ENCODE assay signal across 8 cellular contexts in the genomic region with DNA sequence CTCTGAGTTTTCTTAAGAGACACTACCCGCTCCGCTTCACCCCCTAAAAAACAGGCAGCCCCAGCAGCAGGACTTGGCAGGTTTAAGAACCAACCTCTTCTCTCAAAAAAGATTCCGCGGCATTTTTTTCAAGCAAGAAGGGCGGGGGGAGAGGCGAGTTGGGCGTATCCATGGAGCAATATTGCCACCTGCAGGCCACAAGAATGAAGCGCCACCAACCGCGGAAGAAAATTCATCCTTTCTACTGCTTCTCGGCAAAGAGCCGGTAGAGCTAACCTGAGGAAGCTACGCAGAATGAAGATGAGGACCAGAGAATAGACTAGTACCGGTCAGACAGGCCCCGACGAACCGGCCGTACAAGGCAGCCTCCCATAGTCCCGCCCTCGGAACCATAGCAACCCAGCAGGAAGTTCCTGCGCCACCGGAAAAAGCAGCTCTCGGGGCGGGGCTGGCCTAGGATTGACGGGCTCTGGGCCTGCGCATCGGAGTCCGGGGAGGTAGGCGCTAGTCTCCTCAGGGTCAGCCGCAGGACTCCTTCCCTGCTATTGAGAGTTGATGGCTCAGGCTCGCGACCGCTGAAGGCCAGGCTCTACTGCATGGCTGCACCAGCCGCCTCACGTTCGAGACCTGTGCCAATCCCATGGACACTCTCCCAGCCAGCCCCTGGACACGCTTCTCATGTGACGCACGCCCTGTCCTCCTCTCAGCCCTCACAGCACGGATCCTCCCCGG.
A peak's percentile ranks its signal among the peaks of the same experiment; 100 is the strongest.
DNase-seq lines count a peak whose midpoint lies in the region; ATAC-seq and TF ChIP-seq lines count a peak whose summit lies in the region.

No MANE protein-coding gene starts in this region.

- intact Hi-C loops in lower lobe of right lung (cut with DNase I), result no loop called here

- H3K27me3 Mint-ChIP-seq in CD8-positive, alpha-beta memory T cell, result peaks cover 14 to 19% of the 10 kb centered on the region in 2 donors
- peaks cover 16% of the 10 kb centered on the region for H3K27me3 Mint-ChIP-seq in activated CD4-positive, alpha-beta memory T cell treated with anti-CD3 and anti-CD28 coated beads, Interleukin-2, amount 10 ng/mL, durations not matched to agents 7 days and 5 days

- peak; percentile 75 for TF ChIP-seq CTCF in lower lobe of right lung (IDR thresholded peaks at IDR 0.05)

- H3K4me1 Mint-ChIP-seq in CD8-positive, alpha-beta memory T cell, result peaks cover 14 to 20% (median 19%) of the 10 kb centered on the region in 3 donors
- peaks cover 18% of the 10 kb centered on the region for H3K4me1 Mint-ChIP-seq in activated CD4-positive, alpha-beta memory T cell treated with anti-CD3 and anti-CD28 coated beads, Interleukin-2, amount 10 ng/mL, durations not matched to agents 7 days and 5 days

- ATAC-seq in GM19452 (IDR thresholded peaks at IDR 0.05; ENCODE audit: unreplicated experiment) (peak; percentile 98), HG03575 (IDR thresholded peaks at IDR 0.05; ENCODE audit: extremely low read depth, insufficient number of reproducible peaks, low FRiP score, unreplicated experiment) (peak; percentile 79), lower lobe of right lung (peak; percentile 99 to 100)

- H3K9ac ChIP-seq in duodenal mucosa (ENCODE audit: low read depth in 1 of 2, low read length in 2 of 2), result peak overlapping the region; percentile 56 to 74

- peak; percentile 74 to 90 (median 88) for DNase-seq in CD8-positive, alpha-beta memory T cell
- DNase-seq in NCI-H774 (lab: John Stamatoyannopoulos, UW) (peak; percentile 76), lower lobe of right lung (peak; percentile 92)
- DNase-seq in activated CD4-positive, alpha-beta memory T cell treated with anti-CD3 and anti-CD28 coated beads, Interleukin-2, amount 10 ng/mL, durations not matched to agents 7 days and 5 days, result peak; percentile 87
- peak; percentile 72 to 87 (median 72) for DNase-seq in stimulated activated CD4-positive, alpha-beta T cell treated with anti-CD3 and anti-CD28 coated beads, TNF-alpha, amount 100 ng/mL, for 1 hour (ENCODE audit: low read depth in 3 of 3, low spot score in 1 of 3)

- POLR2A ChIA-PET in CD8-positive, alpha-beta memory T cell (lab: Charles Lee), result interaction anchor here (0.6 kb wide), 1 partner anchor 820 kb away, joined by 5 read pairs; no protein-coding TSS in a partner anchor
- POLR2A ChIA-PET in activated CD4-positive, alpha-beta memory T cell treated with anti-CD3 and anti-CD28 coated beads, Interleukin-2, amount 10 ng/mL, durations not matched to agents 7 days and 5 days (lab: Charles Lee), result interaction anchor here (1.0 to 1.2 kb wide), 2 partner anchors 9 to 368 kb away, joined by 3 read pairs; a partner anchor contains a TSS

- H3K4me1 ChIP-seq in CD8-positive, alpha-beta memory T cell (ENCODE audit: insufficient read depth, low read length), result no peaks in the 10 kb centered on the region
- no peaks in the 10 kb centered on the region for H3K4me1 ChIP-seq in duodenal mucosa (ENCODE audit: control insufficient read depth in 1 of 2, insufficient read depth in 2 of 2, low read length in 2 of 2)
- H3K4me1 ChIP-seq in lower lobe of right lung, result no peaks in the 10 kb centered on the region

- H3K36me3 Mint-ChIP-seq in CD8-positive, alpha-beta memory T cell, result peaks cover 0 to 2% (median 0%) of the 10 kb centered on the region in 3 donors
- no peaks in the 10 kb centered on the region for H3K36me3 Mint-ChIP-seq in activated CD4-positive, alpha-beta memory T cell treated with anti-CD3 and anti-CD28 coated beads, Interleukin-2, amount 10 ng/mL, durations not matched to agents 7 days and 5 days (ENCODE audit: low read depth)

- no peaks in the 10 kb centered on the region for H3K9me3 ChIP-seq in CD8-positive, alpha-beta memory T cell (ENCODE audit: low read length)
- no peaks in the 10 kb centered on the region for H3K9me3 ChIP-seq in duodenal mucosa (ENCODE audit: control insufficient read depth in 1 of 2, low read length in 2 of 2)
- no peaks in the 10 kb centered on the region for H3K9me3 ChIP-seq in lower lobe of right lung

- peak overlapping the region; percentile 84 for H3K4me3 ChIP-seq in CD8-positive, alpha-beta memory T cell (ENCODE audit: low read length)
- H3K4me3 ChIP-seq in duodenal mucosa (ENCODE audit: low read depth in 1 of 2, low read length in 2 of 2) (peak overlapping the region; percentile 76 to 79), lower lobe of right lung (peak overlapping the region; percentile 60)

- H3K27me3 ChIP-seq in CD8-positive, alpha-beta memory T cell (ENCODE audit: insufficient read depth, low read length, poor library complexity, severe bottlenecking), result no peaks in the 10 kb centered on the region
- H3K27me3 ChIP-seq in duodenal mucosa (ENCODE audit: control insufficient read depth in 1 of 2, insufficient read depth in 2 of 2, low read length in 2 of 2), result no peaks in the 10 kb centered on the region
- H3K27me3 ChIP-seq in lower lobe of right lung (ENCODE audit: low read depth), result peaks cover under 1% of the 10 kb centered on the region

- peak overlapping the region; percentile 51 for H3K27ac ChIP-seq in CD8-positive, alpha-beta memory T cell (ENCODE audit: low read depth, low read length)
- peak overlapping the region; percentile 81 for H3K27ac ChIP-seq in duodenal mucosa (ENCODE audit: low read depth, low read length)
- H3K27ac ChIP-seq in lower lobe of right lung, result peak overlapping the region; percentile 81

- H3K36me3 ChIP-seq in CD8-positive, alpha-beta memory T cell (ENCODE audit: insufficient read depth, low read length), result no peaks in the 10 kb centered on the region
- no peaks in the 10 kb centered on the region for H3K36me3 ChIP-seq in duodenal mucosa (ENCODE audit: control insufficient read depth in 1 of 2, insufficient read depth in 2 of 2, low read length in 2 of 2)
- no peaks in the 10 kb centered on the region for H3K36me3 ChIP-seq in lower lobe of right lung

- H3K9me3 Mint-ChIP-seq in CD8-positive, alpha-beta memory T cell, result no peaks in the 10 kb centered on the region
- no peaks in the 10 kb centered on the region for H3K9me3 Mint-ChIP-seq in activated CD4-positive, alpha-beta memory T cell treated with anti-CD3 and anti-CD28 coated beads, Interleukin-2, amount 10 ng/mL, durations not matched to agents 7 days and 5 days

- peak overlapping the region; percentile 92 to 100 (median 98) for H3K27ac Mint-ChIP-seq in CD8-positive, alpha-beta memory T cell
- peak overlapping the region; percentile 93 for H3K27ac Mint-ChIP-seq in activated CD4-positive, alpha-beta memory T cell treated with anti-CD3 and anti-CD28 coated beads, Interleukin-2, amount 10 ng/mL, durations not matched to agents 7 days and 5 days

- peak overlapping the region; percentile 91 to 99 (median 95) for H3K4me3 Mint-ChIP-seq in CD8-positive, alpha-beta memory T cell
- H3K4me3 Mint-ChIP-seq in activated CD4-positive, alpha-beta memory T cell treated with anti-CD3 and anti-CD28 coated beads, Interleukin-2, amount 10 ng/mL, durations not matched to agents 7 days and 5 days, result peak overlapping the region; percentile 84

- CTCF ChIA-PET in CD8-positive, alpha-beta memory T cell (lab: Charles Lee), result interaction anchor here (0.6 to 1.3 kb wide), 5 partner anchors 14 to 796 kb away, joined by 3 to 6 read pairs (median 3); no protein-coding TSS in a partner anchor
- CTCF ChIA-PET in activated CD4-positive, alpha-beta memory T cell treated with anti-CD3 and anti-CD28 coated beads, Interleukin-2, amount 10 ng/mL, durations not matched to agents 7 days and 5 days (lab: Charles Lee), result interaction anchor here (0.7 to 1.5 kb wide), 6 partner anchors 10 to 1171 kb away, joined by 3 to 5 read pairs (median 4); no protein-coding TSS in a partner anchor

Comparison
In these comparisons a context has a peak if more than half of its experiments do, and no peak if none do; other contexts are left out.
1. Peak in every context shown above with its lines: DNase-seq, ATAC-seq, H3K4me3 ChIP-seq and H3K27ac ChIP-seq.